1 cellular context compared by ENCODE assay signal in genomic region chr20:62916703-62917476, GRCh38.
TF ChIP-seq lines count a peak whose summit lies in the region.

No MANE protein-coding gene starts in this region.

TF ChIP-seq in HepG2, 621 proteins besides CTCF, POLR2A, EP300 and RAD21 (continued from another document and continues in another):
- TF ChIP-seq ZBTB37 (CRISPR knock-in tag; IDR thresholded peaks at IDR 0.05), result no peak
- peak; percentile 99 for TF ChIP-seq NCOR1 (IDR thresholded peaks at IDR 0.05; ENCODE audit: borderline replicate concordance, low read length)
- TF ChIP-seq SNRNP70 (IDR thresholded peaks at IDR 0.05; ENCODE audit: low read depth, low read length), result no peak
- TF ChIP-seq ZBTB26 (CRISPR knock-in tag; IDR thresholded peaks at IDR 0.05; ENCODE audit: borderline replicate concordance), result peak; percentile 87
- TF ChIP-seq TBX2 (CRISPR knock-in tag; IDR thresholded peaks at IDR 0.05; ENCODE audit: borderline replicate concordance), result peak; percentile 98
- TF ChIP-seq ZNF713 (CRISPR knock-in tag; IDR thresholded peaks at IDR 0.05), result peak; percentile 99
- TF ChIP-seq ZNF547 (CRISPR knock-in tag; IDR thresholded peaks at IDR 0.05), result peak; percentile 92; the same call in 1 of the 2 replicates
- peak; percentile 94 for TF ChIP-seq HNF4G (IDR thresholded peaks at IDR 0.05; ENCODE audit: borderline replicate concordance, low read depth, low read length)
- peak; percentile 99 for TF ChIP-seq HNF4G (CRISPR knock-in tag; IDR thresholded peaks at IDR 0.05; ENCODE audit: borderline replicate concordance, low read depth)
- peak; percentile 39; the same call in 1 of the 2 replicates for TF ChIP-seq ZNF83 (CRISPR knock-in tag; IDR thresholded peaks at IDR 0.05; ENCODE audit: borderline replicate concordance)
- peak; percentile 95 for TF ChIP-seq ZEB1 (IDR thresholded peaks at IDR 0.05; ENCODE audit: insufficient replicate concordance, low read depth)
- peak; percentile 96 for TF ChIP-seq POGK (CRISPR knock-in tag; conservative IDR thresholded peaks at IDR 0.05)
- TF ChIP-seq ZNF17 (CRISPR knock-in tag; IDR thresholded peaks at IDR 0.05), result no peak
- peak; percentile 100 for TF ChIP-seq ZNF281 (CRISPR knock-in tag; IDR thresholded peaks at IDR 0.05; ENCODE audit: borderline replicate concordance)
- peak; percentile 97 for TF ChIP-seq RARA (CRISPR knock-in tag; IDR thresholded peaks at IDR 0.05)
- peak; percentile 90 for TF ChIP-seq HMGXB3 (CRISPR knock-in tag; IDR thresholded peaks at IDR 0.05; ENCODE audit: borderline replicate concordance)
- TF ChIP-seq AKNA (CRISPR knock-in tag; IDR thresholded peaks at IDR 0.05; ENCODE audit: borderline replicate concordance), result no peak
- peak; percentile 84; the same call in 1 of the 2 replicates for TF ChIP-seq ADNP (CRISPR knock-in tag; IDR thresholded peaks at IDR 0.05)
- TF ChIP-seq PBX3 (CRISPR knock-in tag; IDR thresholded peaks at IDR 0.05; ENCODE audit: borderline replicate concordance), result no peak
- TF ChIP-seq MZF1 (CRISPR knock-in tag; IDR thresholded peaks at IDR 0.05; ENCODE audit: borderline replicate concordance), result no peak
- TF ChIP-seq ZNF296 (CRISPR knock-in tag; conservative IDR thresholded peaks at IDR 0.05), result no peak
- TF ChIP-seq PHB2 (IDR thresholded peaks at IDR 0.05; ENCODE audit: partially characterized antibody), result no peak
- TF ChIP-seq DNMT1 (CRISPR knock-in tag; IDR thresholded peaks at IDR 0.05), result peak; percentile 52; the same call in 1 of the 2 replicates
- peak; percentile 73 for TF ChIP-seq ATF7-NPFF (CRISPR knock-in tag; IDR thresholded peaks at IDR 0.05; ENCODE audit: low read depth)
- TF ChIP-seq TEAD2 (CRISPR knock-in tag; IDR thresholded peaks at IDR 0.05), result no peak
- TF ChIP-seq ZKSCAN1 (IDR thresholded peaks at IDR 0.05; ENCODE audit: low read length), result no peak
- peak; percentile 93; the same call in 1 of the 3 replicates for TF ChIP-seq MXI1 (IDR thresholded peaks at IDR 0.05; ENCODE audit: borderline replicate concordance, low read depth, low read length)
- no peak; the same call in 1 of the 2 replicates for TF ChIP-seq JUNB (CRISPR knock-in tag; IDR thresholded peaks at IDR 0.05; ENCODE audit: borderline replicate concordance)
- TF ChIP-seq POLR2AphosphoS5 (IDR thresholded peaks at IDR 0.05; ENCODE audit: low read depth, low read length), result peak; percentile 77
- TF ChIP-seq THAP7 (CRISPR knock-in tag; IDR thresholded peaks at IDR 0.05), result peak; percentile 67; the same call in 1 of the 2 replicates
- TF ChIP-seq ZNF513 (CRISPR knock-in tag; conservative IDR thresholded peaks at IDR 0.05), result no peak
- no peak for TF ChIP-seq LCORL (IDR thresholded peaks at IDR 0.05)
- peak; percentile 98 for TF ChIP-seq LCORL (CRISPR knock-in tag; IDR thresholded peaks at IDR 0.05)
- TF ChIP-seq E2F5 (CRISPR knock-in tag; conservative IDR thresholded peaks at IDR 0.05), result 0 out of 2 replicates have a peak, but pooled peaks have one; percentile 16
- no peak for TF ChIP-seq ZFP62 (CRISPR knock-in tag; IDR thresholded peaks at IDR 0.05)
- peak; percentile 65; the same call in 1 of the 2 replicates for TF ChIP-seq NR1H2 (CRISPR knock-in tag; IDR thresholded peaks at IDR 0.05; ENCODE audit: borderline replicate concordance, low read depth)
- peak; percentile 76; the same call in 1 of the 2 replicates for TF ChIP-seq ZFP90 (CRISPR knock-in tag; IDR thresholded peaks at IDR 0.05; ENCODE audit: borderline replicate concordance)
- TF ChIP-seq ZNF143 (CRISPR knock-in tag; IDR thresholded peaks at IDR 0.05), result peak; percentile 58; the same call in 1 of the 2 replicates
